8 cellular contexts compared by ENCODE assay signal in the genomic region with DNA sequence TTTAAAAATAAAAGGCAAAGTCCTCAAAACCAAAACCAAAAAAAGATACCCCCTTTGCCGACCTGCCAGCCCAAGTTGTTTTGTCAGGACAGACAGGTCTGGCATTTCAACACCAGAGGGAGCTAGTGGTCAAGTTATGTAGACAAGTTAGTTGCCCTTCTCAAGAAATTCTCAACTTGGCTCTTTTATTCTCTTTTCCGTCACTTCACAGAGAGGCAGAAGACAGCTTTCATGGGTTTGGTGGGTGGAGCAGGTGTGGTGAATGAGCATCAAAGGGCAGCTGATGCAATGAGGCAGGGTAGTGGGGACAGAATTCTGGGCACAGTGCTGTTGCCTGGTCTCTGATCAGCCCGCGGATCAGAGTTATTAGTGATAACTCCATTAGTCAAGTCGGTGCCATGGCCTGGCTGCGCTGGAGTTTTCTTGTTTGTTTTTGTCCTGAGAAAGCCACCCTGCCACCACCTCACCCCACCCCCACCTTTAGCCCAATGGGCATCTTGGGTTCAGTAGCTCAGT.
DNase-seq lines count a peak whose midpoint lies in the region; ATAC-seq and TF ChIP-seq lines count a peak whose summit lies in the region.

No MANE protein-coding gene starts in this region.

- no peak overlapping the region for H3K27ac ChIP-seq in DOHH2 (ENCODE audit: low read depth, low read length)
- no peak overlapping the region for H3K27ac ChIP-seq in prostate gland

- H3K27me3 Mint-ChIP-seq in activated naive CD4-positive, alpha-beta T cell treated with anti-CD3 and anti-CD28 coated beads, Interleukin-2, amount 10 ng/mL, durations not matched to agents 7 days and 5 days, result no peaks in the 10 kb centered on the region

- WGBS in prostate gland, result 59% methylated on average over 6 of the region's 6 CpGs

- no peak overlapping the region for H3K4me3 Mint-ChIP-seq in activated naive CD4-positive, alpha-beta T cell treated with anti-CD3 and anti-CD28 coated beads, Interleukin-2, amount 10 ng/mL, durations not matched to agents 7 days and 5 days

- H3K4me3 ChIP-seq in DOHH2 (ENCODE audit: low read length) (no peak overlapping the region), prostate gland (no peak overlapping the region)

- no peaks in the 10 kb centered on the region for H3K4me1 ChIP-seq in DOHH2 (ENCODE audit: control insufficient read depth, low read length)
- peaks cover 10% of the 10 kb centered on the region for H3K4me1 ChIP-seq in prostate gland (replicated peaks)

- TF ChIP-seq CTCF in DOHH2 (IDR thresholded peaks at IDR 0.05; ENCODE audit: low read depth, low read length, poor library complexity, severe bottlenecking), result peak; percentile 70
- TF ChIP-seq CTCF in prostate gland (IDR thresholded peaks at IDR 0.05), result peak; percentile 52 to 80 (median 78)

- no peaks in the 10 kb centered on the region for H3K27me3 ChIP-seq in DOHH2 (ENCODE audit: control insufficient read depth, low read length)
- no peaks in the 10 kb centered on the region for H3K27me3 ChIP-seq in prostate gland (replicated peaks; ENCODE audit: insufficient read depth)

- H4K20me1 ChIP-seq in DOHH2 (ENCODE audit: control insufficient read depth, insufficient read depth, low read depth, low read length), result no peaks in the 10 kb centered on the region

- CTCF ChIA-PET in activated naive CD4-positive, alpha-beta T cell treated with anti-CD3 and anti-CD28 coated beads, Interleukin-2, amount 10 ng/mL, durations not matched to agents 7 days and 5 days (lab: Charles Lee), result interaction anchor here (0.7 to 1.8 kb wide), 18 partner anchors 9 to 477 kb away, joined by 3 to 8 read pairs (median 4); no protein-coding TSS in a partner anchor

- ATAC-seq in HG02970 (IDR thresholded peaks at IDR 0.05; ENCODE audit: low FRiP score, unreplicated experiment) (no peak), GM18858 (IDR thresholded peaks at IDR 0.05; ENCODE audit: unreplicated experiment) (no peak)

- H3K27ac Mint-ChIP-seq in activated naive CD4-positive, alpha-beta T cell treated with anti-CD3 and anti-CD28 coated beads, Interleukin-2, amount 10 ng/mL, durations not matched to agents 7 days and 5 days, result no peak overlapping the region

- no peaks in the 10 kb centered on the region for H3F3A ChIP-seq in DOHH2 (ENCODE audit: control insufficient read depth, insufficient read depth)

- no peaks in the 10 kb centered on the region for H3K36me3 Mint-ChIP-seq in activated naive CD4-positive, alpha-beta T cell treated with anti-CD3 and anti-CD28 coated beads, Interleukin-2, amount 10 ng/mL, durations not matched to agents 7 days and 5 days

- H3K9me3 ChIP-seq in DOHH2 (ENCODE audit: control insufficient read depth, insufficient read depth, low read length) (no peaks in the 10 kb centered on the region), prostate gland (no peaks in the 10 kb centered on the region)

- peaks cover 4% of the 10 kb centered on the region for H3K4me1 Mint-ChIP-seq in activated naive CD4-positive, alpha-beta T cell treated with anti-CD3 and anti-CD28 coated beads, Interleukin-2, amount 10 ng/mL, durations not matched to agents 7 days and 5 days

- DNase-seq in LHCN-M2 (ENCODE audit: low read depth), result peak; percentile 74
- DNase-seq in SK-N-DZ (ENCODE audit: low spot score), result peak; percentile 59
- peak; percentile 73 for DNase-seq in activated naive CD4-positive, alpha-beta T cell treated with anti-CD3 and anti-CD28 coated beads, Interleukin-2, amount 10 ng/mL, durations not matched to agents 7 days and 5 days
- peak in 37 of 42 donors; percentile 15 to 87 (median 61) for DNase-seq in head of caudate nucleus
- peak; percentile 75 for DNase-seq in prostate gland (ENCODE audit: low spot score)

- H3K79me2 ChIP-seq in DOHH2 (ENCODE audit: control insufficient read depth, low read length), result no peaks in the 10 kb centered on the region

- no peak overlapping the region for H3K4me2 ChIP-seq in DOHH2 (ENCODE audit: low read length)

- no peaks in the 10 kb centered on the region for H3K9me2 ChIP-seq in DOHH2 (replicated peaks; ENCODE audit: control insufficient read depth, low read length)

- intact Hi-C loops in head of caudate nucleus (cut with DNase I) (no loop called here), prostate gland (cut with DNase I) (loop anchor here (1.0 to 5.0 kb wide), 2 partner anchors 369 to 468 kb away; no protein-coding TSS in a partner anchor)

- H3K9me3 Mint-ChIP-seq in activated naive CD4-positive, alpha-beta T cell treated with anti-CD3 and anti-CD28 coated beads, Interleukin-2, amount 10 ng/mL, durations not matched to agents 7 days and 5 days, result no peaks in the 10 kb centered on the region

- TF ChIP-seq POLR2A in prostate gland (IDR thresholded peaks at IDR 0.05), result no peak

- H3K36me3 ChIP-seq in DOHH2 (ENCODE audit: control insufficient read depth, low read length), result no peaks in the 10 kb centered on the region
- no peaks in the 10 kb centered on the region for H3K36me3 ChIP-seq in prostate gland
